1 cellular context compared by ENCODE assay signal in genomic region chr2:15677141-15677911, GRCh38.
TF ChIP-seq lines count a peak whose summit lies in the region.

No MANE protein-coding gene starts in this region.

TF ChIP-seq in HEK293, 187 proteins besides CTCF, POLR2A, EP300 and RAD21 (continued from another document):
- TF ChIP-seq ZNF791 (tag by site-specific recombination; IDR thresholded peaks at IDR 0.05) (no peak), PRDM6 (tag by site-specific recombination; IDR thresholded peaks at IDR 0.05) (0 out of 2 replicates have a peak, but pooled peaks have one; percentile 31), ZNF19 (tag by site-specific recombination; IDR thresholded peaks at IDR 0.05; ENCODE audit: low read depth) (no peak), ZNF433 (tag by site-specific recombination; IDR thresholded peaks at IDR 0.05; ENCODE audit: low read depth) (no peak), ZNF654 (tag by site-specific recombination; IDR thresholded peaks at IDR 0.05; ENCODE audit: low read depth) (no peak), ZNF133 (tag by site-specific recombination; IDR thresholded peaks at IDR 0.05) (no peak)
TF ChIP-seq in HEK293: peak in this region for 3.
